18 cellular contexts compared by ENCODE assay signal in the genomic region with DNA sequence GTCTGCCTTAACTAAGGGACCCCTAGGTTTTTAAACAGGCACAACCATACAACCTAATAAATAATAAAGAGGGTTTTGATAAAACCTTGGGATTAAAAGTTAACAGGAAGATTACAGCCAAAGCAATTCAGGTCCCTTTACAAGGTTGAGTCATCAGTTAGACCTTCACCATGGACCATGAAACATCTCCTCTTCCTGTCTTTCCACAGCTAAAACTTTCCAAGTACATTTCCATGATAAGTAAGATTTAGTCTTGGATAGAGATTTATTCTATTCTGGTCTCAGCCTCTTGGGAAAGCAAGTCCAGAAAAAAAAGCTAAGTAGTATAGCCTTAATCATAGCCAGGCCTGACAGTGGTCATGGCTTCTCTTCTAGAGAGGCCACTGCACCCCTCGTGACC. TPM values are rescaled to one million over a fixed set of nuclear protein-coding genes. Genes with fewer than 3 reads are reported as not detected.
"Had no signal": no experiment of that assay in that cellular context is flagged by ENCODE, and none has a peak within 500 bp of the region (broad histone marks: within the 10 kb centered on the region; RNA-seq: fewer than 3 reads in every experiment).

No MANE protein-coding gene starts in this region.

- H3K9me3 Mint-ChIP-seq: activated CD4-positive, alpha-beta memory T cell treated with anti-CD3 and anti-CD28 coated beads, Interleukin-2, amount 10 ng/mL, durations not matched to agents 7 days and 5 days; activated naive CD8-positive, alpha-beta T cell treated with anti-CD3 and anti-CD28 coated beads, Interleukin-2, amount 10 ng/mL, durations not matched to agents 7 days and 5 days; natural killer cell had no signal

- H3K36me3 Mint-ChIP-seq: activated naive CD8-positive, alpha-beta T cell treated with anti-CD3 and anti-CD28 coated beads, Interleukin-2, amount 10 ng/mL, durations not matched to agents 7 days and 5 days; natural killer cell had no signal

- ATAC-seq: activated CD4-positive, alpha-beta T cell treated with anti-CD3 and anti-CD28 coated beads for 36 hours; natural killer cell; T-helper 17 cell had no signal

- H3K27me3 ChIP-seq: cardiac muscle cell had no signal

- H3K4me3 ChIP-seq: cardiac muscle cell, left ventricle myocardium inferior had no signal

- H3K36me3 ChIP-seq: cardiac muscle cell, left ventricle myocardium inferior, neutrophil, WERI-Rb-1 had no signal

- H3K27ac ChIP-seq: cardiac muscle cell, left ventricle myocardium inferior, neutrophil, WERI-Rb-1 had no signal

- DNase-seq: activated CD4-positive, alpha-beta memory T cell treated with anti-CD3 and anti-CD28 coated beads, Interleukin-2, amount 10 ng/mL, durations not matched to agents 7 days and 5 days; activated CD4-positive, alpha-beta T cell treated with anti-CD3 and anti-CD28 coated beads for 36 hours; activated CD8-positive, alpha-beta memory T cell treated with anti-CD3 and anti-CD28 coated beads, Interleukin-2, amount 50 U/mL, for 4 hours; activated gamma-delta T cell treated with Interleukin-2 at 50 U/mL for 16 hours; activated naive CD8-positive, alpha-beta T cell treated with anti-CD3 and anti-CD28 coated beads, Interleukin-2, amount 10 ng/mL, durations not matched to agents 7 days and 5 days; activated T-cell treated with anti-CD3 and anti-CD28 coated beads, Interleukin-2, amount 50 U/mL, for 48 hours; erythroblast; islet precursor cell; left ventricle myocardium inferior; natural killer cell; retina; stimulated activated CD4-positive, alpha-beta T cell treated with anti-CD3 and anti-CD28 coated beads, Interleukin-4, amount 100 ng/mL, for 24 hours; stimulated activated naive CD4-positive, alpha-beta T cell treated with Interleukin-2 at 50 U/mL for 16 hours; T-helper 17 cell; trophoblast cell; WERI-Rb-1 had no signal

- H3K4me3 Mint-ChIP-seq: activated CD4-positive, alpha-beta memory T cell treated with anti-CD3 and anti-CD28 coated beads, Interleukin-2, amount 10 ng/mL, durations not matched to agents 7 days and 5 days; activated CD4-positive, alpha-beta T cell treated with anti-CD3 and anti-CD28 coated beads for 36 hours; activated naive CD8-positive, alpha-beta T cell treated with anti-CD3 and anti-CD28 coated beads, Interleukin-2, amount 10 ng/mL, durations not matched to agents 7 days and 5 days; natural killer cell; T-helper 17 cell had no signal

- H3K27ac Mint-ChIP-seq: activated CD4-positive, alpha-beta memory T cell treated with anti-CD3 and anti-CD28 coated beads, Interleukin-2, amount 10 ng/mL, durations not matched to agents 7 days and 5 days; activated CD4-positive, alpha-beta T cell treated with anti-CD3 and anti-CD28 coated beads for 36 hours; activated naive CD8-positive, alpha-beta T cell treated with anti-CD3 and anti-CD28 coated beads, Interleukin-2, amount 10 ng/mL, durations not matched to agents 7 days and 5 days; natural killer cell; T-helper 17 cell had no signal

- H3K9me3 ChIP-seq: left ventricle myocardium inferior, neutrophil had no signal

RNA-seq across cellular contexts. Expression of gene PRSS35, which starts 2.9 kb away (rescaled TPM):
- total RNA-seq: activated CD4-positive, alpha-beta memory T cell treated with anti-CD3 and anti-CD28 coated beads, Interleukin-2, amount 10 ng/mL, durations not matched to agents 7 days and 5 days; activated CD4-positive, alpha-beta T cell treated with anti-CD3 and anti-CD28 coated beads for 36 hours; natural killer cell had no signal
